ENCODE assay signal across 4 cellular contexts in the genomic region with DNA sequence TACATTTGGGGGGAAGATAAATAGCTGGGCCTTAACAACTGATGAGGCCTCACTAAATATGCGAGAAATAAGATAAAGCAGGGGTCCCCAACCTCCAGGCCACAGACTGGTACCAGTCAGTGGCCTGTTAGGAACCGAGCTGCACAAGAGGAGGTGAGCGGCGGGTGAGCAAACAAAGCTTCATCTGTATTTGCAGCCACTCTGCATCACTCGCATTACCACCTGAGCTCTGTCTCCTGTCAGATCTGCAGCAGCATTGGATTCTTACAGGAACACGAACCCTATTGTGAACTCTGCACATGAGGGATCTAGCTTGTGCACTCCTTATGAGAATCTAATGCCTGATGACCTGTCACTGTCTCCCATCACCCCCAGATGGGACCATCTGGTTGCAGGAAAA.
"Had no signal": no experiment of that assay in that cellular context is flagged by ENCODE, and none has a peak within 500 bp of the region (broad histone marks: within the 10 kb centered on the region; RNA-seq: fewer than 3 reads in every experiment).

No MANE protein-coding gene starts in this region.

- DNase-seq: KBM-7 had no signal

- H3K36me3 Mint-ChIP-seq: IgD-negative memory B cell had no signal

- H3K27ac Mint-ChIP-seq: IgD-negative memory B cell had no signal

- H3K27me3 Mint-ChIP-seq: IgD-negative memory B cell had no signal

- H3K4me3 ChIP-seq: K562 had no signal

- H3K27ac ChIP-seq: HL-60 had no signal

- H3K4me3 Mint-ChIP-seq: IgD-negative memory B cell had no signal
